22 cellular contexts compared by ENCODE assay signal in the genomic region with DNA sequence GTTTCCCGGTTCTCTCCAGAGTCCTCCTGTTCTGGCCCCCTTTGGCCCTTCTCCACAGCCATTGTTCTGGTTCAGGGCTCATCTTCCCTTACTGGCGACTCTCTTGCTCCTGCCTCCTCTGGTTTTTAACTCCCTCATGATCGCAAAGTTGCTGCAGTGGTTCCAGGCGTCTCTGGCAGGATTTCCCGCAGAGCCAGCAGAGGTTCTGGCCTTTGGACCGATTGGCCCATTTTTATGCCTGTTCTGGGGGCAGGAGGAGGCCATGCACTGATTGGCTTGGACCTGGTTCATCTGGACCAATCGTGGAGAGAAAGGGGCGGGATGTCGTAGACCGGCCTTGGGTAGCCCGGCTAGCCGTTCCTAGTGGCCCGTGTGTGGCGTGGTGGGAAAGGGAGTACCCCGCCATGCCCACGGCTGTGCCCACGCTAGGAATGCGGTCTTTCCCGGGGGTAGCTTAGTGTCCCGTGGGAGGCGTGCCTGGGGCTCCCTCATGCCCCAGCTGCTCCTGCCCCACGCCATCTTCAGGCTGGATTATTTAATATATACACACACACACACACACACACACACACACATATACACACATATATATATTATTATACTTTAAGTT.
"Had no signal": no experiment of that assay in that cellular context is flagged by ENCODE, and none has a peak within 500 bp of the region (broad histone marks: within the 10 kb centered on the region; RNA-seq: fewer than 3 reads in every experiment).

No MANE protein-coding gene starts in this region.

- H3K36me3 Mint-ChIP-seq: activated CD8-positive, alpha-beta memory T cell treated with anti-CD3 and anti-CD28 coated beads, Interleukin-2, amount 10 ng/mL, durations not matched to agents 7 days and 5 days; activated naive CD8-positive, alpha-beta T cell; T-cell had no signal

- H3K27ac ChIP-seq: brain microvascular endothelial cell, cardiac muscle cell had no signal

- H3K4me3 Mint-ChIP-seq: activated CD8-positive, alpha-beta memory T cell treated with anti-CD3 and anti-CD28 coated beads, Interleukin-2, amount 10 ng/mL, durations not matched to agents 7 days and 5 days; activated naive CD8-positive, alpha-beta T cell; activated T-cell treated with anti-CD3 and anti-CD28 coated beads, Interleukin-2, amount 50 U/mL, for 24 hours; T-cell had no signal

- H3K4me3 ChIP-seq: cardiac muscle cell had no signal

- H3K9me3 Mint-ChIP-seq: activated T-cell treated with anti-CD3 and anti-CD28 coated beads, Interleukin-2, amount 50 U/mL, for 24 hours; T-cell had no signal

- DNase-seq: activated CD4-positive, alpha-beta T cell treated with anti-CD3 and anti-CD28 coated beads for 48 hours; activated CD4-positive, alpha-beta T cell treated with anti-CD3 and anti-CD28 coated beads, Interleukin-2, amount 50 U/mL, for 48 hours; activated CD4-positive, CD25-positive, alpha-beta regulatory T cell treated with anti-CD3 and anti-CD28 coated beads, Interleukin-2, amount 50 U/mL, for 72 hours; activated CD8-positive, alpha-beta memory T cell treated with anti-CD3 and anti-CD28 coated beads, Interleukin-2, amount 10 ng/mL, durations not matched to agents 7 days and 5 days; activated effector memory CD4-positive, alpha-beta T cell treated with anti-CD3 and anti-CD28 coated beads, Interleukin-2, amount 50 U/mL, for 16 hours; activated naive CD4-positive, alpha-beta T cell treated with Interleukin-2 at 50 U/mL for 16 hours; activated T-cell treated with anti-CD3 and anti-CD28 coated beads, Interleukin-2, amount 50 U/mL, for 24 hours; amygdala; brain microvascular endothelial cell; NCI-H1048; NCI-H146; NCI-H187 treated with DMSO at 0.1 percent for 48 hours; NCI-H2081 treated with DMSO at 0.1 percent for 48 hours; NCI-H446; NCI-H524; PC-3; SHP77 treated with DMSO at 0.1 percent for 48 hours; T-cell; T-helper 2 cell; T1000 had no signal

- H3K27me3 Mint-ChIP-seq: activated naive CD8-positive, alpha-beta T cell had no signal

- H3K27ac Mint-ChIP-seq: activated CD8-positive, alpha-beta memory T cell treated with anti-CD3 and anti-CD28 coated beads, Interleukin-2, amount 10 ng/mL, durations not matched to agents 7 days and 5 days; activated naive CD8-positive, alpha-beta T cell; activated T-cell treated with anti-CD3 and anti-CD28 coated beads, Interleukin-2, amount 50 U/mL, for 24 hours; T-cell had no signal

- ATAC-seq: activated CD8-positive, alpha-beta memory T cell treated with anti-CD3 and anti-CD28 coated beads, Interleukin-2, amount 10 ng/mL, durations not matched to agents 7 days and 5 days; PC-3; T-cell had no signal

- H3K36me3 ChIP-seq: brain microvascular endothelial cell, cardiac muscle cell had no signal
